20 cellular contexts compared by ENCODE assay signal in the genomic region with DNA sequence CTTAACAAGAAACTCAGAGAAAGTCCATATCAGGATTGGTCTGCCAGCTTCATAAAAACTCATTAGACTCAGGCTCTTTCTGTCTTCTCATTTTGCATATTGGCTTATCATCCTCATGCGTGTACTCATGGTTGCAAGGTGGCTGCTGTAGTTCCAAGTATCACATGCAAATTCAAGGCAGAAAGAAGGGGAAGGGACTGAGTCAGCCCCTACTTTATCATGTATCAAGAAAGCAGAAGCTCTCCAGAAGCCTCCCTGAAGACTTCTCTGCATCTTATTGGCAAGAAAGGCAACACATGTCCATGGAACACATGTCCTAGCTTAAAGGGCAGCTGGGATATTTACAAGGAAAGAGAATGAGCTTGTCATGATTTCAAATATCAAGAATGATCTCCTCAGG.
"Had no signal": no experiment of that assay in that cellular context is flagged by ENCODE, and none has a peak within 500 bp of the region (broad histone marks: within the 10 kb centered on the region; RNA-seq: fewer than 3 reads in every experiment).

No MANE protein-coding gene starts in this region.

- DNase-seq: activated CD4-positive, CD25-positive, alpha-beta regulatory T cell; activated naive CD4-positive, alpha-beta T cell; activated naive CD8-positive, alpha-beta T cell treated with anti-CD3 and anti-CD28 coated beads, Interleukin-2, amount 10 ng/mL, durations not matched to agents 7 days and 5 days; amygdala; colonic mucosa; esophagus squamous epithelium; gastrocnemius medialis; head of caudate nucleus; left ventricle myocardium superior; mammary epithelial cell; naive thymus-derived CD8-positive, alpha-beta T cell; posterior cingulate gyrus; right lobe of liver; stimulated activated CD4-positive, alpha-beta T cell treated with anti-CD3 and anti-CD28 coated beads, Interleukin-1b, Interleukin-23, amount 100 ng/mL, for 48 hours; T1000; transverse colon had no signal

- ATAC-seq: gastrocnemius medialis; left ventricle myocardium superior; naive thymus-derived CD8-positive, alpha-beta T cell; right lobe of liver had no signal

- H3K27me3 Mint-ChIP-seq: activated naive CD8-positive, alpha-beta T cell treated with anti-CD3 and anti-CD28 coated beads, Interleukin-2, amount 10 ng/mL, durations not matched to agents 7 days and 5 days had no signal

- H3K4me3 Mint-ChIP-seq: activated naive CD8-positive, alpha-beta T cell treated with anti-CD3 and anti-CD28 coated beads, Interleukin-2, amount 10 ng/mL, durations not matched to agents 7 days and 5 days; mesothelial cell of epicardium; naive thymus-derived CD8-positive, alpha-beta T cell; neural progenitor cell; T-helper 1 cell treated with Interleukin-12 subunit alpha and Interleukin-12 subunit beta and Interleukin-4 antibody, amounts not matched to agents 30 μg/mL and 1 μg/mL, for 36 hours had no signal

- H3K27ac Mint-ChIP-seq: activated naive CD8-positive, alpha-beta T cell treated with anti-CD3 and anti-CD28 coated beads, Interleukin-2, amount 10 ng/mL, durations not matched to agents 7 days and 5 days; activated T-helper 2 cell treated with anti-CD3 and anti-CD28 coated beads, Interferon-gamma antibody, Interleukin-2, Interleukin-4, amounts not matched to agents 10 μg/mL and 5 μg/mL and 100 μg/mL, durations not matched to agents 14 hours and 24 hours and 36 hours; mesothelial cell of epicardium; neural progenitor cell; T-helper 1 cell treated with Interleukin-12 subunit alpha and Interleukin-12 subunit beta and Interleukin-4 antibody, amounts not matched to agents 30 μg/mL and 1 μg/mL, for 36 hours had no signal

- H3K36me3 Mint-ChIP-seq: activated naive CD8-positive, alpha-beta T cell treated with anti-CD3 and anti-CD28 coated beads, Interleukin-2, amount 10 ng/mL, durations not matched to agents 7 days and 5 days; mesothelial cell of epicardium; neural progenitor cell had no signal

- H3K9me3 Mint-ChIP-seq: activated naive CD8-positive, alpha-beta T cell treated with anti-CD3 and anti-CD28 coated beads, Interleukin-2, amount 10 ng/mL, durations not matched to agents 7 days and 5 days; activated T-helper 2 cell treated with anti-CD3 and anti-CD28 coated beads, Interferon-gamma antibody, Interleukin-2, Interleukin-4, amounts not matched to agents 10 μg/mL and 5 μg/mL and 100 μg/mL, durations not matched to agents 14 hours and 24 hours and 36 hours; mesothelial cell of epicardium; naive thymus-derived CD8-positive, alpha-beta T cell; neural progenitor cell; T-helper 1 cell treated with Interleukin-12 subunit alpha and Interleukin-12 subunit beta and Interleukin-4 antibody, amounts not matched to agents 30 μg/mL and 1 μg/mL, for 36 hours had no signal
